In genomic region chr2:216691210-216691741, GRCh38 we compare ENCODE assay signal across 8 cellular contexts. TPM values are rescaled to one million over a fixed set of nuclear protein-coding genes. Genes with fewer than 3 reads are reported as not detected.
DNase-seq lines count a peak whose midpoint lies in the region; ATAC-seq and TF ChIP-seq lines count a peak whose summit lies in the region.

No MANE protein-coding gene starts in this region.

- H3K27me3 Mint-ChIP-seq in stimulated activated naive CD8-positive, alpha-beta T cell treated with anti-CD3 and anti-CD28 coated beads, Interleukin-15, Interleukin-2, amounts not matched to agents 100 ng/mL and 50 ng/mL, for 24 hours, result peaks cover 62% of the 10 kb centered on the region

- H3K9me3 Mint-ChIP-seq in stimulated activated naive CD8-positive, alpha-beta T cell treated with anti-CD3 and anti-CD28 coated beads, Interleukin-15, Interleukin-2, amounts not matched to agents 100 ng/mL and 50 ng/mL, for 24 hours, result no peaks in the 10 kb centered on the region

- H3K27me3 ChIP-seq in BE2C, result no peaks in the 10 kb centered on the region
- H3K27me3 ChIP-seq in HUES48 (ENCODE audit: control insufficient read depth, insufficient read depth, low read length), result peaks cover 57% of the 10 kb centered on the region
- H3K27me3 ChIP-seq in RWPE2 (ENCODE audit: insufficient read depth, poor library complexity, severe bottlenecking), result peaks cover 17% of the 10 kb centered on the region
- peaks cover 0 to 14% (median 0%) of the 10 kb centered on the region in 45 donors for H3K27me3 ChIP-seq in dorsolateral prefrontal cortex

- ATAC-seq in RWPE2 (ENCODE audit: low read depth) (peak; percentile 45; the same call in 2 of the 3 replicates), GM18873 (IDR thresholded peaks at IDR 0.05; ENCODE audit: low FRiP score, unreplicated experiment) (no peak)
- ATAC-seq in activated CD4-positive, CD25-positive, alpha-beta regulatory T cell treated with anti-CD3 and anti-CD28 coated beads, Interleukin-2, amount 50 U/mL, for 24 hours, result no peak

- H3K4me3 ChIP-seq in BE2C (ENCODE audit: low read depth, low read length) (peak overlapping the region; percentile 71), HUES48 (ENCODE audit: low read depth, low read length) (peak overlapping the region; percentile 76), RWPE2 (ENCODE audit: severe bottlenecking) (no peak overlapping the region), dorsolateral prefrontal cortex (peak overlapping the region in 56 of 59 donors; percentile 1 to 76 (median 44))

- H3K9me3 ChIP-seq in BE2C, result no peaks in the 10 kb centered on the region
- no peaks in the 10 kb centered on the region for H3K9me3 ChIP-seq in HUES48 (ENCODE audit: control insufficient read depth, insufficient read depth, low read length)
- H3K9me3 ChIP-seq in RWPE2 (ENCODE audit: severe bottlenecking), result no peaks in the 10 kb centered on the region

- no peak for TF ChIP-seq CTCF in BE2C (IDR thresholded peaks at IDR 0.05; ENCODE audit: low read depth, low read length)
- no peak for TF ChIP-seq CTCF in RWPE2 (IDR thresholded peaks at IDR 0.05; ENCODE audit: poor library complexity, severe bottlenecking)
- no peak for TF ChIP-seq CTCF in dorsolateral prefrontal cortex (IDR thresholded peaks at IDR 0.05 in 54 of 56, conservative IDR thresholded peaks at IDR 0.05 in 2 of 56; ENCODE audit: low read depth in 1 of 56, partially characterized antibody in 56 of 56)

- DNase-seq in BE2C (peak; percentile 91), RWPE2 (ENCODE audit: low spot score) (no peak), dorsolateral prefrontal cortex (peak; percentile 35 to 85 (median 78)), left kidney (ENCODE audit: low read depth, low spot score) (peak; percentile 94)

- peaks cover 36% of the 10 kb centered on the region for H3K4me1 Mint-ChIP-seq in stimulated activated naive CD8-positive, alpha-beta T cell treated with anti-CD3 and anti-CD28 coated beads, Interleukin-15, Interleukin-2, amounts not matched to agents 100 ng/mL and 50 ng/mL, for 24 hours (ENCODE audit: low read depth)

- peak overlapping the region; percentile 71 for H3K4me3 Mint-ChIP-seq in stimulated activated naive CD8-positive, alpha-beta T cell treated with anti-CD3 and anti-CD28 coated beads, Interleukin-15, Interleukin-2, amounts not matched to agents 100 ng/mL and 50 ng/mL, for 24 hours

- H3K36me3 ChIP-seq in BE2C, result no peaks in the 10 kb centered on the region
- no peaks in the 10 kb centered on the region for H3K36me3 ChIP-seq in HUES48 (ENCODE audit: control insufficient read depth, insufficient read depth, low read length)
- H3K36me3 ChIP-seq in RWPE2 (ENCODE audit: low read depth), result no peaks in the 10 kb centered on the region

- H3K4me1 ChIP-seq in BE2C (peaks cover 36% of the 10 kb centered on the region), HUES48 (ENCODE audit: control insufficient read depth, insufficient read depth, low read length) (peaks cover 24% of the 10 kb centered on the region), RWPE2 (ENCODE audit: insufficient read depth, poor library complexity, severe bottlenecking) (peaks cover 27% of the 10 kb centered on the region)

- no peak overlapping the region for H3K27ac ChIP-seq in HUES48 (ENCODE audit: low read depth, low read length)
- H3K27ac ChIP-seq in RWPE2 (ENCODE audit: poor library complexity, severe bottlenecking), result no peak overlapping the region
- H3K27ac ChIP-seq in dorsolateral prefrontal cortex, result peak overlapping the region in 48 of 59 donors; percentile 7 to 91 (median 70)

- H3K9ac ChIP-seq in HUES48 (ENCODE audit: low read depth, low read length), result no peak overlapping the region

- intact Hi-C loops in dorsolateral prefrontal cortex (cut with DNase I), result loop anchor here (10.0 kb wide), 3 partner anchors 104 to 944 kb away; no protein-coding TSS in a partner anchor

- H3K27ac Mint-ChIP-seq in stimulated activated naive CD8-positive, alpha-beta T cell treated with anti-CD3 and anti-CD28 coated beads, Interleukin-15, Interleukin-2, amounts not matched to agents 100 ng/mL and 50 ng/mL, for 24 hours, result no peak overlapping the region

- no peaks in the 10 kb centered on the region for H3K36me3 Mint-ChIP-seq in stimulated activated naive CD8-positive, alpha-beta T cell treated with anti-CD3 and anti-CD28 coated beads, Interleukin-15, Interleukin-2, amounts not matched to agents 100 ng/mL and 50 ng/mL, for 24 hours (ENCODE audit: low read depth)

RNA-seq across cellular contexts. Expression of gene IGFBP5, which starts 4.1 kb away (rescaled TPM):
- polyA plus RNA-seq in BE2C (2012; ENCODE audit: insufficient read depth, insufficient read length, low read depth), result 34.8 TPM
- 100 to 1,000 TPM in 4 of 120 experiments, 10 to 100 TPM in 116; 21.9 to 125 (median 57.7) TPM for total RNA-seq in dorsolateral prefrontal cortex

RNA-seq across cellular contexts. Expression of gene IGFBP2, which starts 58.1 kb away (rescaled TPM):
- 1,157 TPM for polyA plus RNA-seq in BE2C (2012; ENCODE audit: insufficient read depth, insufficient read length, low read depth)
- 10 to 100 TPM in 117 of 120 experiments, 1 to 10 TPM in 3; 7.2 to 68.9 (median 25.9) TPM for total RNA-seq in dorsolateral prefrontal cortex

Comparison
In these comparisons a context has a peak if more than half of its experiments do, and no peak if none do; other contexts are left out.
1. H3K27ac ChIP-seq: peak in dorsolateral prefrontal cortex (48 of 59); none in HUES48 (single experiment) and RWPE2 (single experiment).